ENCODE assay signal across 26 cellular contexts in genomic region chrX:84047339-84047738, GRCh38.
A peak's percentile ranks its signal among the peaks of the same experiment; 100 is the strongest.
DNase-seq lines count a peak whose midpoint lies in the region; ATAC-seq and TF ChIP-seq lines count a peak whose summit lies in the region.
"Had no signal": no experiment of that assay in that cellular context is flagged by ENCODE, and none has a peak within 500 bp of the region (broad histone marks: within the 10 kb centered on the region; RNA-seq: fewer than 3 reads in every experiment).

No MANE protein-coding gene starts in this region.

- no peak overlapping the region for H3K4me3 ChIP-seq in mesenchymal stem cell (ENCODE audit: insufficient read depth in 1 of 2, low read depth in 1 of 2, low read length in 2 of 2)
- H3K4me3 ChIP-seq: body of pancreas, pancreas had no signal

- no peak overlapping the region for H2BK5ac ChIP-seq in mesenchymal stem cell (ENCODE audit: low read depth, low read length, poor library complexity, severe bottlenecking)

- H4K8ac ChIP-seq in mesenchymal stem cell (ENCODE audit: low read length), result no peak overlapping the region

- peak; percentile 24 for ATAC-seq in GM18505 (IDR thresholded peaks at IDR 0.05; ENCODE audit: unreplicated experiment)
- ATAC-seq in GM18861 (IDR thresholded peaks at IDR 0.05; ENCODE audit: unreplicated experiment), result no peak
- ATAC-seq: activated naive CD8-positive, alpha-beta T cell treated with anti-CD3 and anti-CD28 coated beads, Interleukin-2, amount 50 U/mL, for 24 hours; body of pancreas; HCT116; left ventricle myocardium superior; Right ventricle myocardium inferior had no signal

- no peak overlapping the region for H3K18ac ChIP-seq in mesenchymal stem cell (ENCODE audit: low read depth in 1 of 2, low read length in 2 of 2)

- no peaks in the 10 kb centered on the region for H3K27me3 ChIP-seq in mesenchymal stem cell (ENCODE audit: control insufficient read depth in 1 of 2, insufficient read depth in 1 of 2, low read length in 2 of 2)
- H3K27me3 ChIP-seq: body of pancreas, foreskin keratinocyte had no signal

- no peaks in the 10 kb centered on the region for H3K36me3 ChIP-seq in mesenchymal stem cell (ENCODE audit: control insufficient read depth in 1 of 2, insufficient read depth in 2 of 2, low read depth in 1 of 2, low read length in 2 of 2)
- H3K36me3 ChIP-seq: pancreas had no signal

- H3K9ac ChIP-seq in mesenchymal stem cell (ENCODE audit: low read length), result no peak overlapping the region

- no peak overlapping the region for H3K27ac ChIP-seq in mesenchymal stem cell (ENCODE audit: low read length, poor library complexity, severe bottlenecking)
- H3K27ac ChIP-seq: body of pancreas, foreskin keratinocyte, pancreas had no signal

- H3K4me2 ChIP-seq in mesenchymal stem cell (ENCODE audit: low read length, poor library complexity, severe bottlenecking), result peak overlapping the region; percentile 9

- peak overlapping the region in 1 of 2 experiments; percentile 24 for H3K23ac ChIP-seq in mesenchymal stem cell (ENCODE audit: low read length in 2 of 2)

- H3K9me3 ChIP-seq in mesenchymal stem cell (ENCODE audit: control insufficient read depth, low read length), result no peaks in the 10 kb centered on the region
- H3K9me3 ChIP-seq: body of pancreas, pancreas had no signal

- peak overlapping the region in 1 of 2 experiments; percentile 23 for H2BK12ac ChIP-seq in mesenchymal stem cell (ENCODE audit: low read length in 2 of 2)

- no peak overlapping the region for H3K4ac ChIP-seq in mesenchymal stem cell (ENCODE audit: low read depth in 1 of 2, low read length in 2 of 2)

- DNase-seq in NCI-H1417 (lab: John Stamatoyannopoulos, UW) (peak in 2 of 3 experiments; percentile 13 to 54), NCI-H1417 treated with DMSO at 0.1 percent for 48 hours (lab: John Stamatoyannopoulos, UW) (no peak), NCI-H748 (lab: John Stamatoyannopoulos, UW; ENCODE audit: unreplicated experiment) (peak; percentile 63), mesenchymal stem cell (no peak), HUDEP-2 (lab: John Stamatoyannopoulos, UW; ENCODE audit: unreplicated experiment in 76 of 76) (no peak)
- DNase-seq in activated CD8-positive, alpha-beta memory T cell treated with anti-CD3 and anti-CD28 coated beads for 24 hours, result no peak
- DNase-seq: activated B cell treated with CpG ODN at 0.5 μM for 24 hours; activated CD4-positive, alpha-beta T cell treated with anti-CD3 and anti-CD28 coated beads, Interleukin-2, amount 50 U/mL, for 48 hours; activated gamma-delta T cell; activated naive CD8-positive, alpha-beta T cell treated with anti-CD3 and anti-CD28 coated beads, Interleukin-2, amount 50 U/mL, for 24 hours; activated T-cell treated with anti-CD3 and anti-CD28 coated beads for 4 hours; body of pancreas; Calu3; effector CD8-positive, alpha-beta T cell; foreskin keratinocyte; left ventricle myocardium superior; NCI-H446 treated with DMSO at 0.1 percent for 48 hours; nephron progenitor cell; pancreas; stimulated activated CD4-positive, alpha-beta T cell treated with anti-CD3 and anti-CD28 coated beads, Interleukin-15, amount 100 ng/mL, for 24 hours; T1000; trophoblast cell had no signal

- WGBS in mesenchymal stem cell, result 100% methylated on average over 1 of the region's 2 CpGs

- H2AFZ ChIP-seq in mesenchymal stem cell (ENCODE audit: low read depth, low read length), result no peak overlapping the region

- no peaks in the 10 kb centered on the region for H3K79me1 ChIP-seq in mesenchymal stem cell (replicated peaks; ENCODE audit: low read length, poor library complexity, severe bottlenecking)

- no peak for TF ChIP-seq POLR2A in GM18505 (IDR thresholded peaks at IDR 0.05; ENCODE audit: borderline replicate concordance, extremely low read depth, insufficient read depth, insufficient read length)

- no peaks in the 10 kb centered on the region for H3K4me1 ChIP-seq in mesenchymal stem cell (ENCODE audit: control insufficient read depth, insufficient read depth, low read depth, low read length)
- H3K4me1 ChIP-seq: body of pancreas, foreskin keratinocyte, pancreas had no signal

- H2BK15ac ChIP-seq in mesenchymal stem cell (ENCODE audit: low read depth, poor library complexity, severe bottlenecking), result no peak overlapping the region

- no peak overlapping the region for H2BK120ac ChIP-seq in mesenchymal stem cell (ENCODE audit: low read depth, low read length)

- no peak overlapping the region for H3K14ac ChIP-seq in mesenchymal stem cell (ENCODE audit: low read length in 2 of 2)

- H4K91ac ChIP-seq in mesenchymal stem cell (ENCODE audit: low read length), result no peak overlapping the region

- H2AK5ac ChIP-seq in mesenchymal stem cell (ENCODE audit: low read length, severe bottlenecking), result no peak overlapping the region

Comparison
In these comparisons a context has a peak if more than half of its experiments do, and no peak if none do; other contexts are left out.
1. DNase-seq: peak in NCI-H1417 (2 of 3) and NCI-H748 (single experiment); none in NCI-H1417 treated with DMSO at 0.1 percent for 48 hours (single experiment), mesenchymal stem cell (single experiment), HUDEP-2 (0 of 76) and activated CD8-positive, alpha-beta memory T cell treated with anti-CD3 and anti-CD28 coated beads for 24 hours (single experiment).